Comparison of ENCODE assay signal across 20 cellular contexts in genomic region chr11:111469200-111469599, GRCh38. TPM values are rescaled to one million over a fixed set of nuclear protein-coding genes. Genes with fewer than 3 reads are reported as not detected.
DNase-seq lines count a peak whose midpoint lies in the region; ATAC-seq and TF ChIP-seq lines count a peak whose summit lies in the region.
"Had no signal": no experiment of that assay in that cellular context is flagged by ENCODE, and none has a peak within 500 bp of the region (broad histone marks: within the 10 kb centered on the region; RNA-seq: fewer than 3 reads in every experiment).

No MANE protein-coding gene starts in this region.

- no peak overlapping the region for H3K4me3 ChIP-seq in BLaER1 treated with 17β-estradiol and CSF1 and Interleukin-3, amounts not matched to agents 10 nM and 100 nM
- no peak overlapping the region for H3K4me3 ChIP-seq in foreskin fibroblast (ENCODE audit: low read depth in 1 of 2, low read length in 2 of 2)
- no peak overlapping the region for H3K4me3 ChIP-seq in hepatocyte
- H3K4me3 ChIP-seq: body of pancreas, left lung, ovary, uterus had no signal

- no peaks in the 10 kb centered on the region for H4K20me1 ChIP-seq in BLaER1 treated with 17β-estradiol and CSF1 and Interleukin-3, amounts not matched to agents 10 nM and 100 nM
- H4K20me1 ChIP-seq in hepatocyte (ENCODE audit: insufficient read depth, poor library complexity, severe bottlenecking), result no peaks in the 10 kb centered on the region

- H3K27ac ChIP-seq in BLaER1 treated with 17β-estradiol and CSF1 and Interleukin-3, amounts not matched to agents 10 nM and 100 nM, result peak overlapping the region in 5 of 11 experiments; percentile 36 to 72 (median 64); a peak in 9 of 22 replicates
- H3K27ac ChIP-seq in hepatocyte, result no peak overlapping the region
- H3K27ac ChIP-seq: body of pancreas, left lung, ovary, uterus had no signal

- WGBS in hepatocyte (ENCODE audit: low lambda C conversion rate, missing lambda C conversion rate), result 50% methylated on average over 4 of the region's 4 CpGs

- no peaks in the 10 kb centered on the region for H3K79me2 ChIP-seq in hepatocyte

- peak overlapping the region; percentile 36 to 76 (median 63) for H3K4me2 ChIP-seq in BLaER1 treated with 17β-estradiol and CSF1 and Interleukin-3, amounts not matched to agents 10 nM and 100 nM
- H3K4me2 ChIP-seq in hepatocyte, result no peak overlapping the region

- no peak overlapping the region for H2AFZ ChIP-seq in hepatocyte

- H3K27me3 ChIP-seq in BLaER1 treated with 17β-estradiol and CSF1 and Interleukin-3, amounts not matched to agents 10 nM and 100 nM, result no peaks in the 10 kb centered on the region
- H3K27me3 ChIP-seq in hepatocyte, result no peaks in the 10 kb centered on the region
- H3K27me3 ChIP-seq: body of pancreas, left lung, ovary, uterus had no signal

- no peak for TF ChIP-seq CTCF in foreskin fibroblast (IDR thresholded peaks at IDR 0.05; ENCODE audit: low read depth, low read length)
- TF ChIP-seq CTCF in hepatocyte (IDR thresholded peaks at IDR 0.05; ENCODE audit: poor library complexity), result no peak

- H3K4me1 ChIP-seq in BLaER1 treated with 17β-estradiol and CSF1 and Interleukin-3, amounts not matched to agents 10 nM and 100 nM, result peaks cover 12 to 20% (median 18%) of the 10 kb centered on the region in 10 experiments
- H3K4me1 ChIP-seq in hepatocyte (ENCODE audit: insufficient read depth), result no peaks in the 10 kb centered on the region
- H3K4me1 ChIP-seq: body of pancreas, left lung, uterus had no signal

- no peaks in the 10 kb centered on the region for H3K9me2 ChIP-seq in hepatocyte (replicated peaks; ENCODE audit: insufficient read depth)

- H3K36me3 ChIP-seq in BLaER1 treated with 17β-estradiol and CSF1 and Interleukin-3, amounts not matched to agents 10 nM and 100 nM, result no peaks in the 10 kb centered on the region
- no peaks in the 10 kb centered on the region for H3K36me3 ChIP-seq in hepatocyte (replicated peaks; ENCODE audit: insufficient read depth, low read depth)
- H3K36me3 ChIP-seq: left lung, ovary, uterus had no signal

- peaks cover 0 to 12% (median 5%) of the 10 kb centered on the region in 11 experiments; a peak in 9 of 22 replicates for H3K9me3 ChIP-seq in BLaER1 treated with 17β-estradiol and CSF1 and Interleukin-3, amounts not matched to agents 10 nM and 100 nM (replicated peaks in 1 of 11)
- no peaks in the 10 kb centered on the region for H3K9me3 ChIP-seq in hepatocyte (ENCODE audit: low read depth)
- H3K9me3 ChIP-seq: body of pancreas, left lung, ovary, uterus had no signal

- peak; percentile 10 to 11 for DNase-seq in Kasumi-1 (lab: John Stamatoyannopoulos, UW)
- DNase-seq in amniotic epithelial cell (ENCODE audit: low read depth), result peak; percentile 11
- peak; percentile 43 to 50 for DNase-seq in foreskin fibroblast
- no peak for DNase-seq in activated naive CD4-positive, alpha-beta T cell (lab: John Stamatoyannopoulos, UW)
- no peak for DNase-seq in MV-4-11 (lab: John Stamatoyannopoulos, UW)
- no peak for DNase-seq in hepatocyte (ENCODE audit: low spot score)
- DNase-seq: activated B cell treated with CpG ODN at 0.5 μM for 24 hours; activated effector memory CD4-positive, alpha-beta T cell treated with anti-CD3 and anti-CD28 coated beads, Interleukin-2, amount 50 U/mL, for 16 hours; body of pancreas; effector CD4-positive, alpha-beta T cell; left lung; NCI-H2081; NCI-H524; ovary; small intestine; stimulated activated naive CD4-positive, alpha-beta T cell treated with Interleukin-2 at 50 U/mL for 16 hours; uterus had no signal

- H3K9ac ChIP-seq in BLaER1 treated with 17β-estradiol and CSF1 and Interleukin-3, amounts not matched to agents 10 nM and 100 nM, result peak overlapping the region in 3 of 11 experiments; percentile 11 to 58 (median 21); a peak in 4 of 22 replicates

- ATAC-seq in GM19328 (IDR thresholded peaks at IDR 0.05; ENCODE audit: unreplicated experiment), result no peak
- ATAC-seq: body of pancreas, left lung had no signal

RNA-seq across cellular contexts. Expression of gene BTG4, which starts 43.0 kb away (rescaled TPM):
- total RNA-seq in hepatocyte, result not detected in 2 replicates
- not detected in 2 replicates for polyA plus RNA-seq in hepatocyte
- total RNA-seq: activated B cell treated with CpG ODN at 0.5 μM for 24 hours, body of pancreas, left lung, MCF 10A, uterus had no signal
- polyA plus RNA-seq: ovary, small intestine had no signal

RNA-seq across cellular contexts. Expression of gene HOATZ, which starts 45.4 kb away (rescaled TPM):
- not detected in 2 replicates for total RNA-seq in hepatocyte
- polyA plus RNA-seq in hepatocyte, result not detected in 2 replicates
- total RNA-seq: activated B cell treated with CpG ODN at 0.5 μM for 24 hours, body of pancreas, MCF 10A had no signal
- polyA plus RNA-seq: small intestine had no signal

Comparison
In these comparisons a context has a peak if more than half of its experiments do, and no peak if none do; other contexts are left out.
1. DNase-seq: peak in Kasumi-1 (2 of 2), amniotic epithelial cell (single experiment) and foreskin fibroblast (2 of 2); none in activated naive CD4-positive, alpha-beta T cell (0 of 4), MV-4-11 (single experiment) and hepatocyte (single experiment).